In the genomic region with DNA sequence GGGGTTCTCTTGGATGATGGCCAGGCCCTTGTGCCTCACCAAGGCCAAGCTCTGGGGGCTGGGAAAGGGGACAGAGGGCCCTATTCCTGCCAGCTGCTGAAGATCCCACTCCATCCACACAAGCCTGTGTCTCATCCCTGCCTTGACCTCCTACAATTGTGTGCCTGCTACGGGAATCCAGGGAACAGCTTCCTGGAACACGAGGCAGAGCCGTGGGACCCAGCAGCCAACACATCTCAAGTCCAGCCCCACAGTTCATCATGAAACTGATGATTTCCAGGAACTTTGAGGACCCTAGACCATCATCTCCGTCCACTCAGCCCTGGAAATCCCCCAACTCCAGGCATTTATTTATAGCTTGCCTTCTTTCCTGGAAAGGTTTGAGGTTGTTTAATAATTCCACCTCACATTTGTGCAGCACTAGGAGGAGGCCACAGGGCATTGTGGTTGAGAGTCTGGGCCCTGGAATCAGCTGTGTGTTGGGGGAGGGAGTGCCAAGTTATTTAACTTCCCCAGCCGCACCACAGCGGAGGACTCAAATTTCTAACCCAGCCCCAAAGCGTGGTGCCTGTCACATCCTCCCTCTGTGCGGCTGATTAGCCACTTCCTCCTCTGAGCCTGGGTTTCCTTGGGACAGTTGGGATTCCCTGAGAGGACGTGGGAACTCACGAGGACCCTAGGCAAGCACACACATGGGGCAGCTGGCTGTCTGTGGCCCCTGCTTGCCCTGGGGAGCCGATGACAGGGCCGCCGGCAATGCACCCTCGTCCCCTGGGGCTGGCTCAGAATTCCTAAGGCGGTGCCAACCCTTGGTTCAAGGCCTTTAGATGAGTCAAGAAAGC, we compare ENCODE assay signal across 1 cellular context.
TF ChIP-seq lines count a peak whose summit lies in the region.

No MANE protein-coding gene starts in this region.

TF ChIP-seq in HEK293, 187 proteins besides CTCF, POLR2A, EP300 and RAD21 (continued from another document):
- TF ChIP-seq, protein P1, sequence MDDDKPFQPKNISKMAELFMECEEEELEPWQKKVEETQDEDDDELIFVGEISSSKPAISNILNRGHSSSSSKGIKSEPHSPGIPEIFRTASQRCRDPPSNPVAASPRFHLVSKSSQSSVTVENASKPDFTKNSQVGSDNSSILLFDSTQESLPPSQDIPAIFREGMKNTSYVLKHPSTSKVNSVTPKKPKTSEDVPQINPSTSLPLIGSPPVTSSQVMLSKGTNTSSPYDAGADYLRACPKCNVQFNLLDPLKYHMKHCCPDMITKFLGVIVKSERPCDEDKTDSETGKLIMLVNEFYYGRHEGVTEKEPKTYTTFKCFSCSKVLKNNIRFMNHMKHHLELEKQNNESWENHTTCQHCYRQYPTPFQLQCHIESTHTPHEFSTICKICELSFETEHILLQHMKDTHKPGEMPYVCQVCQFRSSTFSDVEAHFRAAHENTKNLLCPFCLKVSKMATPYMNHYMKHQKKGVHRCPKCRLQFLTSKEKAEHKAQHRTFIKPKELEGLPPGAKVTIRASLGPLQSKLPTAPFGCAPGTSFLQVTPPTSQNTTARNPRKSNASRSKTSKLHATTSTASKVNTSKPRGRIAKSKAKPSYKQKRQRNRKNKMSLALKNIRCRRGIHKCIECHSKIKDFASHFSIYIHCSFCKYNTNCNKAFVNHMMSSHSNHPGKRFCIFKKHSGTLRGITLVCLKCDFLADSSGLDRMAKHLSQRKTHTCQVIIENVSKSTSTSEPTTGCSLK (tag by site-specific recombination; IDR thresholded peaks at IDR 0.05): no peak
- TF ChIP-seq, protein P2, sequence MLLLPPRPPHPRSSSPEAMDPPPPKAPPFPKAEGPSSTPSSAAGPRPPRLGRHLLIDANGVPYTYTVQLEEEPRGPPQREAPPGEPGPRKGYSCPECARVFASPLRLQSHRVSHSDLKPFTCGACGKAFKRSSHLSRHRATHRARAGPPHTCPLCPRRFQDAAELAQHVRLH (tag by site-specific recombination; IDR thresholded peaks at IDR 0.05): no peak
- TF ChIP-seq ZNF514 (tag by site-specific recombination; IDR thresholded peaks at IDR 0.05): no peak
- TF ChIP-seq ZNF112 (tag by site-specific recombination; IDR thresholded peaks at IDR 0.05): no peak
- peak; percentile 30 for TF ChIP-seq ZNF600 (tag by site-specific recombination; IDR thresholded peaks at IDR 0.05)
- TF ChIP-seq ZBTB20 (tag by site-specific recombination; IDR thresholded peaks at IDR 0.05): peak; percentile 89
- TF ChIP-seq, protein P3, sequence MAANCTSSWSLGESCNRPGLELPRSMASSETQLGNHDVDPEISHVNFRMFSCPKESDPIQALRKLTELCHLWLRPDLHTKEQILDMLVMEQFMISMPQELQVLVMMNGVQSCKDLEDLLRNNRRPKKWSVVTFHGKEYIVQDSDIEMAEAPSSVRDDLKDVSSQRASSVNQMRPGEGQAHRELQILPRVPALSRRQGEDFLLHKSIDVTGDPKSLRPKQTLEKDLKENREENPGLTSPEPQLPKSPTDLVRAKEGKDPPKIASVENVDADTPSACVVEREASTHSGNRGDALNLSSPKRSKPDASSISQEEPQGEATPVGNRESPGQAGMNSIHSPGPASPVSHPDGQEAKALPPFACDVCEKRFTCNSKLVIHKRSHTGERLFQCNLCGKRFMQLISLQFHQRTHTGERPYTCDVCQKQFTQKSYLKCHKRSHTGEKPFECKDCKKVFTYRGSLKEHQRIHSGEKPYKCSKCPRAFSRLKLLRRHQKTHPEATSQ (tag by site-specific recombination; IDR thresholded peaks at IDR 0.05): no peak
- no peak for TF ChIP-seq ZNF140 (tag by site-specific recombination; IDR thresholded peaks at IDR 0.05)
- no peak for TF ChIP-seq ZBTB1 (tag by site-specific recombination; IDR thresholded peaks at IDR 0.05)
- TF ChIP-seq ZNF292 (tag by site-specific recombination; IDR thresholded peaks at IDR 0.05; ENCODE audit: borderline replicate concordance, low read depth): no peak
- TF ChIP-seq, protein P4, sequence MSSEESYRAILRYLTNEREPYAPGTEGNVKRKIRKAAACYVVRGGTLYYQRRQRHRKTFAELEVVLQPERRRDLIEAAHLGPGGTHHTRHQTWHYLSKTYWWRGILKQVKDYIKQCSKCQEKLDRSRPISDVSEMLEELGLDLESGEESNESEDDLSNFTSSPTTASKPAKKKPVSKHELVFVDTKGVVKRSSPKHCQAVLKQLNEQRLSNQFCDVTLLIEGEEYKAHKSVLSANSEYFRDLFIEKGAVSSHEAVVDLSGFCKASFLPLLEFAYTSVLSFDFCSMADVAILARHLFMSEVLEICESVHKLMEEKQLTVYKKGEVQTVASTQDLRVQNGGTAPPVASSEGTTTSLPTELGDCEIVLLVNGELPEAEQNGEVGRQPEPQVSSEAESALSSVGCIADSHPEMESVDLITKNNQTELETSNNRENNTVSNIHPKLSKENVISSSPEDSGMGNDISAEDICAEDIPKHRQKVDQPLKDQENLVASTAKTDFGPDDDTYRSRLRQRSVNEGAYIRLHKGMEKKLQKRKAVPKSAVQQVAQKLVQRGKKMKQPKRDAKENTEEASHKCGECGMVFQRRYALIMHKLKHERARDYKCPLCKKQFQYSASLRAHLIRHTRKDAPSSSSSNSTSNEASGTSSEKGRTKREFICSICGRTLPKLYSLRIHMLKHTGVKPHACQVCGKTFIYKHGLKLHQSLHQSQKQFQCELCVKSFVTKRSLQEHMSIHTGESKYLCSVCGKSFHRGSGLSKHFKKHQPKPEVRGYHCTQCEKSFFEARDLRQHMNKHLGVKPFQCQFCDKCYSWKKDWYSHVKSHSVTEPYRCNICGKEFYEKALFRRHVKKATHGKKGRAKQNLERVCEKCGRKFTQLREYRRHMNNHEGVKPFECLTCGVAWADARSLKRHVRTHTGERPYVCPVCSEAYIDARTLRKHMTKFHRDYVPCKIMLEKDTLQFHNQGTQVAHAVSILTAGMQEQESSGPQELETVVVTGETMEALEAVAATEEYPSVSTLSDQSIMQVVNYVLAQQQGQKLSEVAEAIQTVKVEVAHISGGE (tag by site-specific recombination; conservative IDR thresholded peaks at IDR 0.05; ENCODE audit: low read depth): peak; percentile 22; the same call in 1 of the 2 replicates
- no peak for TF ChIP-seq ZNF221 (tag by site-specific recombination; IDR thresholded peaks at IDR 0.05; ENCODE audit: borderline replicate concordance)
- no peak for TF ChIP-seq ZSCAN23 (tag by site-specific recombination; IDR thresholded peaks at IDR 0.05)
- no peak for TF ChIP-seq MYNN (tag by site-specific recombination; IDR thresholded peaks at IDR 0.05; ENCODE audit: borderline replicate concordance)
